7 cellular contexts compared by ENCODE assay signal in genomic region chr20:22400440-22400839, GRCh38.
"Had no signal": no experiment of that assay in that cellular context is flagged by ENCODE, and none has a peak within 500 bp of the region (broad histone marks: within the 10 kb centered on the region; RNA-seq: fewer than 3 reads in every experiment).

No MANE protein-coding gene starts in this region.

- H3K27ac ChIP-seq: GM23248 had no signal

- H3K4me1 ChIP-seq: HAP-1 had no signal

- H2AFZ ChIP-seq: GM23248 had no signal

- ATAC-seq: HCT116 had no signal

- H3K36me3 ChIP-seq: HAP-1 had no signal

- H3K9me3 ChIP-seq: HAP-1 had no signal

- DNase-seq: GM23248, H7, HFFc6, KG1 had no signal

- FAIRE-seq: HTR-8/SVneo had no signal

- H3K4me3 ChIP-seq: GM23248, HAP-1 had no signal

- H3K9ac ChIP-seq: GM23248 had no signal
